Comparison of ENCODE assay signal across 8 cellular contexts in genomic region chr10:91590904-91591791, GRCh38. TPM values are rescaled to one million over a fixed set of nuclear protein-coding genes. Genes with fewer than 3 reads are reported as not detected.
DNase-seq lines count a peak whose midpoint lies in the region; ATAC-seq and TF ChIP-seq lines count a peak whose summit lies in the region.

No MANE protein-coding gene starts in this region.

- peak; percentile 36 to 57 for DNase-seq in Caco-2
- no peak for DNase-seq in PC-9
- peak; percentile 63 for DNase-seq in fibroblast of mammary gland (ENCODE audit: low read depth)
- DNase-seq in osteocyte (ENCODE audit: extremely low spot score, unreplicated experiment), result no peak
- DNase-seq in middle frontal gyrus (ENCODE audit: extremely low spot score, low spot score), result no peak
- DNase-seq in germinal center (ENCODE audit: low spot score), result no peak

- H3K36me3 ChIP-seq in Caco-2 (ENCODE audit: control insufficient read depth, insufficient read depth, low read length) (no peaks in the 10 kb centered on the region), PC-9 (ENCODE audit: low read depth) (no peaks in the 10 kb centered on the region)

- TF ChIP-seq CTCF in Caco-2 (IDR thresholded peaks at IDR 0.05; ENCODE audit: insufficient read depth in 1 of 2, low read depth in 1 of 2, low read length in 1 of 2, severe bottlenecking in 1 of 2, unreplicated experiment in 1 of 2) (no peak), PC-9 (conservative IDR thresholded peaks at IDR 0.05) (no peak), fibroblast of mammary gland (conservative IDR thresholded peaks at IDR 0.05; ENCODE audit: control insufficient read depth, insufficient read depth, low read depth, low read length) (no peak), osteocyte (IDR thresholded peaks at IDR 0.05) (no peak)

- POLR2A ChIA-PET in Caco-2 (lab: Charles Lee), result no interaction called here
- POLR2A ChIA-PET in PC-9 (lab: Charles Lee; ENCODE audit: unreplicated experiment), result interaction anchor here (0.7 kb wide), 1 partner anchor 13 kb away, joined by 5 read pairs; no protein-coding TSS in a partner anchor

- no peak for ATAC-seq in HG03045 (IDR thresholded peaks at IDR 0.05; ENCODE audit: unreplicated experiment)
- ATAC-seq in HG03378 (IDR thresholded peaks at IDR 0.05; ENCODE audit: unreplicated experiment), result no peak

- CTCF ChIA-PET in Caco-2 (lab: Charles Lee) (interaction anchor here (0.6 kb wide), 1 partner anchor 91 kb away, joined by 5 read pairs; no protein-coding TSS in a partner anchor), PC-9 (lab: Charles Lee) (interaction anchor here (0.5 kb wide), 1 partner anchor 26 kb away, joined by 4 read pairs; no protein-coding TSS in a partner anchor)

- intact Hi-C loops in Caco-2 (cut with micrococcal nuclease; ENCODE audit: unreplicated experiment) (loop anchor here (5.0 kb wide), 1 partner anchor 299 kb away; no protein-coding TSS in a partner anchor), PC-9 (cut with micrococcal nuclease; ENCODE audit: unreplicated experiment) (no loop called here)

- H3K36me3 Mint-ChIP-seq in Caco-2 (ENCODE audit: insufficient read depth, unreplicated experiment) (no peaks in the 10 kb centered on the region), osteocyte (ENCODE audit: unreplicated experiment) (no peaks in the 10 kb centered on the region)

- no peaks in the 10 kb centered on the region for H3K79me2 ChIP-seq in PC-9 (ENCODE audit: low read depth)

- BruUV-seq in Caco-2 (replicated peaks; lab: Mats Ljungman, UMichigan) (no TSS peak), PC-9 (replicated peaks; lab: Mats Ljungman, UMichigan) (no TSS peak)

- H3K9me2 ChIP-seq in PC-9 (ENCODE audit: insufficient read depth), result no peaks in the 10 kb centered on the region

- H3K4me2 ChIP-seq in PC-9, result peak overlapping the region; percentile 42

- H3K9me3 Mint-ChIP-seq in Caco-2 (ENCODE audit: unreplicated experiment) (no peaks in the 10 kb centered on the region), osteocyte (ENCODE audit: unreplicated experiment) (no peaks in the 10 kb centered on the region)

- peak overlapping the region; percentile 43 for H3K27ac ChIP-seq in PC-9

- no peaks in the 10 kb centered on the region for H4K20me1 ChIP-seq in PC-9 (ENCODE audit: insufficient read depth)

- no peak overlapping the region for H3K27ac Mint-ChIP-seq in Caco-2 (ENCODE audit: unreplicated experiment)
- H3K27ac Mint-ChIP-seq in osteocyte (ENCODE audit: unreplicated experiment), result peak overlapping the region; percentile 89

- H3K4me1 Mint-ChIP-seq in Caco-2 (ENCODE audit: low read depth, unreplicated experiment), result peaks cover 12% of the 10 kb centered on the region
- peaks cover 74% of the 10 kb centered on the region for H3K4me1 Mint-ChIP-seq in osteocyte (ENCODE audit: unreplicated experiment)

- H3K27me3 Mint-ChIP-seq in Caco-2 (ENCODE audit: insufficient read depth, unreplicated experiment) (no peaks in the 10 kb centered on the region), osteocyte (ENCODE audit: unreplicated experiment) (no peaks in the 10 kb centered on the region)

- H3K9me3 ChIP-seq in Caco-2, result no peaks in the 10 kb centered on the region
- H3K9me3 ChIP-seq in PC-9 (ENCODE audit: insufficient read depth, low read depth), result no peaks in the 10 kb centered on the region

- no peaks in the 10 kb centered on the region for H3K27me3 ChIP-seq in Caco-2 (replicated peaks; ENCODE audit: control insufficient read depth, insufficient read depth, low read length)
- no peaks in the 10 kb centered on the region for H3K27me3 ChIP-seq in PC-9 (ENCODE audit: insufficient read depth, low read depth)

- no peak overlapping the region for H2AFZ ChIP-seq in PC-9

- H3K4me1 ChIP-seq in Caco-2, result peaks cover 17% of the 10 kb centered on the region
- peaks cover 24% of the 10 kb centered on the region for H3K4me1 ChIP-seq in PC-9 (replicated peaks; ENCODE audit: insufficient read depth)

- no peak overlapping the region for H3K4me3 ChIP-seq in Caco-2 (ENCODE audit: low read depth, low read length)
- H3K4me3 ChIP-seq in PC-9, result no peak overlapping the region
- H3K4me3 ChIP-seq in fibroblast of mammary gland (ENCODE audit: control insufficient read depth, low read depth, low read length), result no peak overlapping the region

- peak overlapping the region; percentile 22 for H3K4me3 Mint-ChIP-seq in Caco-2 (ENCODE audit: unreplicated experiment)
- no peak overlapping the region for H3K4me3 Mint-ChIP-seq in osteocyte (ENCODE audit: unreplicated experiment)

- H3F3A ChIP-seq in PC-9 (ENCODE audit: insufficient read depth, low read depth), result no peaks in the 10 kb centered on the region; the same call in 1 of the 2 replicates

RNA-seq across cellular contexts. Expression of gene PPP1R3C, which starts 41.7 kb away (rescaled TPM):
- total RNA-seq in Caco-2 (2022) (not detected in 2 replicates), PC-9 (2021) (1.5 and 1.8 TPM in 2 replicates), osteocyte (15.7 and 16.2 TPM in 2 replicates)

Comparison
In these comparisons a context has a peak if more than half of its experiments do, and no peak if none do; other contexts are left out.
1. DNase-seq: peak in Caco-2 (2 of 2) and fibroblast of mammary gland (single experiment); none in PC-9 (0 of 2), osteocyte (single experiment), middle frontal gyrus (single experiment) and germinal center (single experiment).